ENCODE assay signal across 2 cellular contexts in the genomic region with DNA sequence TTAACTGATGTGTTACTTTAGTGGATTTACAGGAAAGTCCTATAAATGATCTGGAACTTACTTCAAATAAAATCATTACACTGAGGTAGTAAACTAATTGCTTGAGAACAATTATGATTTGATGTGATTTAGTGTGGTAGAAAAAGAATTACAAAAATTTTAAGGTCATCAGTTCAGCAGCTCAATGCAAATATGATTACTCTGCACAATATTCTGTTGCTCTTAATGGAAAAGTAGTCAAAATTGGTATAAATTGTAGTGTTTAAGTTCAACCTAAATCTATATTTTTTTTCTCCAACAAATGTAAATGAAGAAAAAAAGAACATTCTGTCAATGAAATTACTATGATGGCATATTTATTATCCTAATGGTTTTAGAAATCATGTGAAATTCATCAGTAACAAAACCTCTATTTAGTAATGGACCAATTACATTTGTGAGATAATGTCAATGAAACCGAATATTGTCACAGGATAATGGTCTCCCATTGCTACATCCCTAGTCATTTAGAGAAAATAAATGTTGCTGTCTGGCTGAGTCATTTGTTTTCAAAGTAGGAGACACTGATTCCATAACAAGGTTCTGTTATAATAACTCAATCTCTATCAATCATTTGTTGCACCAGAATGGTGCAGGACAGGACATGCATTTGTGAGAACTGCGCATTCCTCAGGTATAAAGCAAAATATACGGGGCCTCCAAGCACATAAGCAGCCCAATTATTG.
TF ChIP-seq lines count a peak whose summit lies in the region.

No MANE protein-coding gene starts in this region.

TF ChIP-seq in GM23338, 12 proteins besides CTCF, POLR2A, EP300 and RAD21 (continued from another document):
- no peak for TF ChIP-seq REST (IDR thresholded peaks at IDR 0.05; ENCODE audit: unreplicated experiment)
TF ChIP-seq in GM23338: peak in this region for 0.

TF ChIP-seq in WTC11, 78 proteins besides CTCF, POLR2A, EP300 and RAD21:
- TF ChIP-seq ZNF512 (CRISPR knock-in tag; IDR thresholded peaks at IDR 0.05; ENCODE audit: borderline replicate concordance): no peak
- TF ChIP-seq ZMAT4 (CRISPR knock-in tag; IDR thresholded peaks at IDR 0.05): no peak
- no peak for TF ChIP-seq USF2 (CRISPR knock-in tag; IDR thresholded peaks at IDR 0.05)
- no peak for TF ChIP-seq CDX4 (CRISPR knock-in tag; IDR thresholded peaks at IDR 0.05; ENCODE audit: borderline replicate concordance)
